In the genomic region with DNA sequence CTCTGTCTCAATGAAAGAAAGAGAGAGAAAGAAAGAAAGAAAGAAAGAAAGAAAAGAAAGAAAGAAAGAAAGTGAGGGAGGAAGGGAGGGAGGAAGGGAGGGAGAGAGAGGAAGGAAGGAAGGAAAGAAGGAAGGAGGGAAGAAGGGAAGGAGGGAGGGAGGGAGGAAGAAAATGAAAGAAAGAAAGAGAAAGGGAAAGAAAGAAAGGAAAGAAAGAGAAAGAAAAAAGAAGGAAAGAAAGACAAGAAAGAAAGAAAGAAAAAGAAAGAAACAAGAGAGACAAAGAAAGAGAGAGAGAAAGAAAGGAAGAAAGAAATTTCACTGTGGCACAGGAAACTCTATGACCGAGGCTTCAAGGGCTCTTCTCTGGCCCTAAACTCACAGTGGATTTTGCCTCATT, we compare ENCODE assay signal across 1 cellular context.
TF ChIP-seq lines count a peak whose summit lies in the region.

No MANE protein-coding gene starts in this region.

TF ChIP-seq in K562, 482 proteins besides CTCF, POLR2A, EP300 and RAD21:
- TF ChIP-seq, protein P1, sequence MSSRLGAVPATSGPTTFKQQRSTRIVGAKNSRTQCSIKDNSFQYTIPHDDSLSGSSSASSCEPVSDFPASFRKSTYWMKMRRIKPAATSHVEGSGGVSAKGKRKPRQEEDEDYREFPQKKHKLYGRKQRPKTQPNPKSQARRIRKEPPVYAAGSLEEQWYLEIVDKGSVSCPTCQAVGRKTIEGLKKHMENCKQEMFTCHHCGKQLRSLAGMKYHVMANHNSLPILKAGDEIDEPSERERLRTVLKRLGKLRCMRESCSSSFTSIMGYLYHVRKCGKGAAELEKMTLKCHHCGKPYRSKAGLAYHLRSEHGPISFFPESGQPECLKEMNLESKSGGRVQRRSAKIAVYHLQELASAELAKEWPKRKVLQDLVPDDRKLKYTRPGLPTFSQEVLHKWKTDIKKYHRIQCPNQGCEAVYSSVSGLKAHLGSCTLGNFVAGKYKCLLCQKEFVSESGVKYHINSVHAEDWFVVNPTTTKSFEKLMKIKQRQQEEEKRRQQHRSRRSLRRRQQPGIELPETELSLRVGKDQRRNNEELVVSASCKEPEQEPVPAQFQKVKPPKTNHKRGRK (tag; IDR thresholded peaks at IDR 0.05) = peak; percentile 91
TF ChIP-seq in K562: peak in this region for 1; not testable (repeated sequence) for 481.
